ENCODE assay signal across 16 cellular contexts in genomic region chr7:35658602-35659201, GRCh38. TPM values are rescaled to one million over a fixed set of nuclear protein-coding genes. Genes with fewer than 3 reads are reported as not detected.
DNase-seq lines count a peak whose midpoint lies in the region; ATAC-seq and TF ChIP-seq lines count a peak whose summit lies in the region.
"Had no signal": no experiment of that assay in that cellular context is flagged by ENCODE, and none has a peak within 500 bp of the region (broad histone marks: within the 10 kb centered on the region; RNA-seq: fewer than 3 reads in every experiment).

No MANE protein-coding gene starts in this region.

- H3K36me3 Mint-ChIP-seq in activated naive CD4-positive, alpha-beta T cell treated with anti-CD3 and anti-CD28 coated beads, Interleukin-2, amount 50 U/mL, for 24 hours, result peaks cover 50% of the 10 kb centered on the region
- H3K36me3 Mint-ChIP-seq in activated naive CD4-positive, alpha-beta T cell treated with anti-CD3 and anti-CD28 coated beads for 36 hours (ENCODE audit: low read depth), result peaks cover 54% of the 10 kb centered on the region
- H3K36me3 Mint-ChIP-seq in activated T-helper 17 cell treated with anti-CD3 and anti-CD28 coated beads, Interleukin-2, amount 50 U/mL, for 72 hours (ENCODE audit: low read depth), result peaks cover 43% of the 10 kb centered on the region
- H3K36me3 Mint-ChIP-seq in stimulated activated effector memory CD8-positive, alpha-beta T cell treated with anti-CD3 and anti-CD28 coated beads, Interleukin-12 subunit alpha, Interleukin-12 subunit beta, amount 100 ng/mL, for 72 hours, result peaks cover 44% of the 10 kb centered on the region

- DNase-seq in activated naive CD4-positive, alpha-beta T cell treated with anti-CD3 and anti-CD28 coated beads for 36 hours, result no peak
- DNase-seq in stimulated activated effector memory CD8-positive, alpha-beta T cell treated with anti-CD3 and anti-CD28 coated beads, Interleukin-12 subunit alpha, Interleukin-12 subunit beta, amount 100 ng/mL, for 72 hours (ENCODE audit: low spot score in 2 of 2), result no peak
- DNase-seq in KBM-7, result no peak
- no peak for DNase-seq in lower lobe of right lung
- no peak for DNase-seq in hepatocyte (ENCODE audit: low spot score)
- DNase-seq: ACHN; activated CD4-positive, alpha-beta memory T cell treated with anti-CD3 and anti-CD28 coated beads, Interleukin-2, amount 10 ng/mL, durations not matched to agents 7 days and 5 days; activated gamma-delta T cell; MV-4-11; SJCRH30; stimulated activated CD4-positive, alpha-beta T cell treated with anti-CD3 and anti-CD28 coated beads, Interleukin-4, amount 100 ng/mL, for 24 hours had no signal

- no peak overlapping the region for H3K4me3 Mint-ChIP-seq in activated naive CD4-positive, alpha-beta T cell treated with anti-CD3 and anti-CD28 coated beads, Interleukin-2, amount 50 U/mL, for 24 hours
- no peak overlapping the region for H3K4me3 Mint-ChIP-seq in activated naive CD4-positive, alpha-beta T cell treated with anti-CD3 and anti-CD28 coated beads for 36 hours
- H3K4me3 Mint-ChIP-seq in activated T-helper 17 cell treated with anti-CD3 and anti-CD28 coated beads, Interleukin-2, amount 50 U/mL, for 72 hours, result no peak overlapping the region
- no peak overlapping the region for H3K4me3 Mint-ChIP-seq in stimulated activated effector memory CD8-positive, alpha-beta T cell treated with anti-CD3 and anti-CD28 coated beads, Interleukin-12 subunit alpha, Interleukin-12 subunit beta, amount 100 ng/mL, for 72 hours
- H3K4me3 Mint-ChIP-seq: activated CD4-positive, alpha-beta memory T cell treated with anti-CD3 and anti-CD28 coated beads, Interleukin-2, amount 10 ng/mL, durations not matched to agents 7 days and 5 days; neural crest cell had no signal

- H3K36me3 ChIP-seq in lower lobe of right lung (peaks cover 6% of the 10 kb centered on the region), hepatocyte (replicated peaks; ENCODE audit: insufficient read depth, low read depth) (no peaks in the 10 kb centered on the region)

- H3K9me3 ChIP-seq in lower lobe of right lung, result no peaks in the 10 kb centered on the region
- H3K9me3 ChIP-seq in hepatocyte (ENCODE audit: low read depth), result no peaks in the 10 kb centered on the region

- H3K27me3 ChIP-seq in lower lobe of right lung (ENCODE audit: low read depth) (no peaks in the 10 kb centered on the region), hepatocyte (no peaks in the 10 kb centered on the region)
- H3K27me3 ChIP-seq: SJCRH30 had no signal

- no peaks in the 10 kb centered on the region for H4K20me1 ChIP-seq in hepatocyte (ENCODE audit: insufficient read depth, poor library complexity, severe bottlenecking)

- TF ChIP-seq CTCF in lower lobe of right lung (IDR thresholded peaks at IDR 0.05) (no peak), hepatocyte (IDR thresholded peaks at IDR 0.05; ENCODE audit: poor library complexity) (no peak)

- H2AFZ ChIP-seq in hepatocyte, result no peak overlapping the region

- H3K4me1 ChIP-seq in lower lobe of right lung, result no peaks in the 10 kb centered on the region
- no peaks in the 10 kb centered on the region for H3K4me1 ChIP-seq in hepatocyte (ENCODE audit: insufficient read depth)
- H3K4me1 ChIP-seq: SJCRH30 had no signal

- peaks cover 63% of the 10 kb centered on the region for H3K4me1 Mint-ChIP-seq in activated naive CD4-positive, alpha-beta T cell treated with anti-CD3 and anti-CD28 coated beads, Interleukin-2, amount 50 U/mL, for 24 hours
- peaks cover 38% of the 10 kb centered on the region for H3K4me1 Mint-ChIP-seq in activated naive CD4-positive, alpha-beta T cell treated with anti-CD3 and anti-CD28 coated beads for 36 hours (ENCODE audit: low read depth)
- peaks cover 44% of the 10 kb centered on the region for H3K4me1 Mint-ChIP-seq in activated T-helper 17 cell treated with anti-CD3 and anti-CD28 coated beads, Interleukin-2, amount 50 U/mL, for 72 hours
- peaks cover 53% of the 10 kb centered on the region for H3K4me1 Mint-ChIP-seq in stimulated activated effector memory CD8-positive, alpha-beta T cell treated with anti-CD3 and anti-CD28 coated beads, Interleukin-12 subunit alpha, Interleukin-12 subunit beta, amount 100 ng/mL, for 72 hours
- H3K4me1 Mint-ChIP-seq: neural crest cell had no signal

- H3K27ac ChIP-seq in lower lobe of right lung (no peak overlapping the region), hepatocyte (no peak overlapping the region)
- H3K27ac ChIP-seq: SJCRH30 had no signal

- H3K79me2 ChIP-seq in hepatocyte, result peaks cover 27% of the 10 kb centered on the region

- no peak overlapping the region for H3K4me3 ChIP-seq in lower lobe of right lung
- H3K4me3 ChIP-seq in hepatocyte, result no peak overlapping the region
- H3K4me3 ChIP-seq: lung, SJCRH30 had no signal

- intact Hi-C loops in activated naive CD4-positive, alpha-beta T cell treated with anti-CD3 and anti-CD28 coated beads for 36 hours (cut with micrococcal nuclease), result no loop called here
- intact Hi-C loops in lower lobe of right lung (cut with DNase I), result no loop called here

- H3K9me3 Mint-ChIP-seq in activated naive CD4-positive, alpha-beta T cell treated with anti-CD3 and anti-CD28 coated beads, Interleukin-2, amount 50 U/mL, for 24 hours, result peaks cover 11% of the 10 kb centered on the region
- H3K9me3 Mint-ChIP-seq in activated naive CD4-positive, alpha-beta T cell treated with anti-CD3 and anti-CD28 coated beads for 36 hours, result peaks cover 15% of the 10 kb centered on the region
- H3K9me3 Mint-ChIP-seq in activated T-helper 17 cell treated with anti-CD3 and anti-CD28 coated beads, Interleukin-2, amount 50 U/mL, for 72 hours, result peaks cover 8% of the 10 kb centered on the region
- H3K9me3 Mint-ChIP-seq in stimulated activated effector memory CD8-positive, alpha-beta T cell treated with anti-CD3 and anti-CD28 coated beads, Interleukin-12 subunit alpha, Interleukin-12 subunit beta, amount 100 ng/mL, for 72 hours, result peaks cover 6% of the 10 kb centered on the region

- no peaks in the 10 kb centered on the region for H3K27me3 Mint-ChIP-seq in activated naive CD4-positive, alpha-beta T cell treated with anti-CD3 and anti-CD28 coated beads, Interleukin-2, amount 50 U/mL, for 24 hours
- no peaks in the 10 kb centered on the region for H3K27me3 Mint-ChIP-seq in activated naive CD4-positive, alpha-beta T cell treated with anti-CD3 and anti-CD28 coated beads for 36 hours (ENCODE audit: low read depth)
- H3K27me3 Mint-ChIP-seq in activated T-helper 17 cell treated with anti-CD3 and anti-CD28 coated beads, Interleukin-2, amount 50 U/mL, for 72 hours, result no peaks in the 10 kb centered on the region
- H3K27me3 Mint-ChIP-seq: activated CD4-positive, alpha-beta memory T cell treated with anti-CD3 and anti-CD28 coated beads, Interleukin-2, amount 10 ng/mL, durations not matched to agents 7 days and 5 days had no signal

- WGBS in hepatocyte (ENCODE audit: low lambda C conversion rate, missing lambda C conversion rate), result 87% methylated on average over 1 of the region's 1 CpG

- H3K9me2 ChIP-seq in hepatocyte (replicated peaks; ENCODE audit: insufficient read depth), result no peaks in the 10 kb centered on the region

- ATAC-seq in GM21825 (IDR thresholded peaks at IDR 0.05; ENCODE audit: unreplicated experiment) (peak; percentile 56), lower lobe of right lung (no peak)
- ATAC-seq in activated T-helper 17 cell treated with anti-CD3 and anti-CD28 coated beads, Interleukin-2, amount 50 U/mL, for 72 hours (replicated peaks), result peak; percentile 84
- peak; percentile 93 for ATAC-seq in stimulated activated effector memory CD8-positive, alpha-beta T cell treated with anti-CD3 and anti-CD28 coated beads, Interleukin-12 subunit alpha, Interleukin-12 subunit beta, amount 100 ng/mL, for 72 hours

- in situ Hi-C loops in KBM-7 (cut with MboI; ENCODE audit: low pct_unique_long_range_greater_than_20kb, low sequenced_read_pairs), result no loop called here

- peak overlapping the region; percentile 1 for H3K27ac Mint-ChIP-seq in activated naive CD4-positive, alpha-beta T cell treated with anti-CD3 and anti-CD28 coated beads, Interleukin-2, amount 50 U/mL, for 24 hours
- no peak overlapping the region for H3K27ac Mint-ChIP-seq in activated naive CD4-positive, alpha-beta T cell treated with anti-CD3 and anti-CD28 coated beads for 36 hours
- peak overlapping the region; percentile 80 for H3K27ac Mint-ChIP-seq in activated T-helper 17 cell treated with anti-CD3 and anti-CD28 coated beads, Interleukin-2, amount 50 U/mL, for 72 hours
- peak overlapping the region; percentile 73 for H3K27ac Mint-ChIP-seq in stimulated activated effector memory CD8-positive, alpha-beta T cell treated with anti-CD3 and anti-CD28 coated beads, Interleukin-12 subunit alpha, Interleukin-12 subunit beta, amount 100 ng/mL, for 72 hours
- H3K27ac Mint-ChIP-seq: activated CD4-positive, alpha-beta memory T cell treated with anti-CD3 and anti-CD28 coated beads, Interleukin-2, amount 10 ng/mL, durations not matched to agents 7 days and 5 days had no signal

- CTCF ChIA-PET in activated naive CD4-positive, alpha-beta T cell treated with anti-CD3 and anti-CD28 coated beads for 36 hours (lab: Charles Lee), result interaction anchor here (1.2 kb wide), 1 partner anchor 41 kb away, joined by 3 read pairs; no protein-coding TSS in a partner anchor

- no peak overlapping the region for H3K4me2 ChIP-seq in hepatocyte

RNA-seq across cellular contexts. Expression of gene HERPUD2, which starts 36.2 kb away (rescaled TPM):
- total RNA-seq in activated naive CD4-positive, alpha-beta T cell treated with anti-CD3 and anti-CD28 coated beads for 36 hours, result 10 to 100 TPM; 20.3 to 22.4 TPM
- total RNA-seq in activated T-helper 17 cell treated with anti-CD3 and anti-CD28 coated beads, Interleukin-2, amount 50 U/mL, for 72 hours, result 10 to 100 TPM; 25.3 to 27.4 TPM
- total RNA-seq in lower lobe of right lung, result 40.0 TPM
- 25.5 and 31.3 TPM in 2 replicates for total RNA-seq in hepatocyte
- polyA plus RNA-seq in hepatocyte, result 26.8 and 28.0 TPM in 2 replicates

Comparison
In these comparisons a context has a peak if more than half of its experiments do, and no peak if none do; other contexts are left out.
1. ATAC-seq: peak in GM21825 (single experiment), activated T-helper 17 cell treated with anti-CD3 and anti-CD28 coated beads, Interleukin-2, amount 50 U/mL, for 72 hours (single experiment) and stimulated activated effector memory CD8-positive, alpha-beta T cell treated with anti-CD3 and anti-CD28 coated beads, Interleukin-12 subunit alpha, Interleukin-12 subunit beta, amount 100 ng/mL, for 72 hours (single experiment); none in lower lobe of right lung (0 of 2).